Comparison of ENCODE assay signal across 24 cellular contexts in genomic region chr19:3372413-3372812, GRCh38. TPM values are rescaled to one million over a fixed set of nuclear protein-coding genes. Genes with fewer than 3 reads are reported as not detected.
DNase-seq lines count a peak whose midpoint lies in the region; ATAC-seq, FAIRE-seq and TF ChIP-seq lines count a peak whose summit lies in the region.
"Had no signal": no experiment of that assay in that cellular context is flagged by ENCODE, and none has a peak within 500 bp of the region (broad histone marks: within the 10 kb centered on the region; RNA-seq: fewer than 3 reads in every experiment).

No MANE protein-coding gene starts in this region.

- H2BK15ac ChIP-seq in H1 (ENCODE audit: low read length) = 0 out of 2 replicates have a peak overlapping the region, but pooled peaks have one; percentile 61

- ATAC-seq in GM19452 (IDR thresholded peaks at IDR 0.05; ENCODE audit: unreplicated experiment) = no peak

- TF ChIP-seq EP300 in H1 (IDR thresholded peaks at IDR 0.05; ENCODE audit: borderline replicate concordance in 1 of 2, low read depth in 2 of 2, low read length in 2 of 2) (no peak), tibial nerve (IDR thresholded peaks at IDR 0.05) (no peak)

- no peak for TF ChIP-seq POLR2A in H1 (IDR thresholded peaks at IDR 0.05; ENCODE audit: control extremely low read depth in 1 of 2, low read depth in 2 of 2, low read length in 2 of 2)
- TF ChIP-seq POLR2A in prostate gland (IDR thresholded peaks at IDR 0.05) = no peak
- TF ChIP-seq POLR2A in tibial nerve (IDR thresholded peaks at IDR 0.05) = no peak

- H3K4me3 ChIP-seq in H1 (ENCODE audit: extremely low read depth in 1 of 4, insufficient read depth in 2 of 4, low read depth in 3 of 4, low read length in 4 of 4) = no peak overlapping the region
- no peak overlapping the region for H3K4me3 ChIP-seq in prostate gland
- no peak overlapping the region for H3K4me3 ChIP-seq in tibial nerve
- H3K4me3 ChIP-seq: ovary had no signal

- no peaks in the 10 kb centered on the region for H3K79me1 ChIP-seq in H1 (ENCODE audit: low read depth, low read length)

- 62% methylated on average over 13 of the region's 14 CpGs; no CpG with 5 or more reads in 1 of the 2 experiments for WGBS in H1 (ENCODE audit: extremely low coverage in 1 of 2, insufficient coverage in 1 of 2, insufficient read length in 1 of 2, insufficient replicate concordance in 2 of 2, low coverage in 1 of 2, low lambda C conversion rate in 2 of 2, missing lambda C conversion rate in 1 of 2), 2 experiments
- WGBS in prostate gland = 39% methylated on average over 14 of the region's 14 CpGs
- WGBS in tibial nerve, 2 donors = 53 to 60% methylated on average over 9 to 14 of the region's 14 CpGs

- intact Hi-C loops in prostate gland (cut with DNase I) = no loop called here

- H3K27ac ChIP-seq in RWPE1 (peak overlapping the region; percentile 97), H1 (ENCODE audit: low read depth, low read length) (no peak overlapping the region), prostate gland (peak overlapping the region; percentile 36 to 100), tibial nerve (peak overlapping the region in 3 of 4 donors; percentile 6 to 100 (median 67))
- H3K27ac ChIP-seq: HL-60 had no signal

- FAIRE-seq in H1 (lab: Jason Lieb, UNC) = no peak
- FAIRE-seq: endothelial cell of umbilical vein had no signal

- H3K9me3 ChIP-seq in H1 (ENCODE audit: insufficient read depth in 2 of 2, low read depth in 1 of 2, low read length in 1 of 2) (no peaks in the 10 kb centered on the region; a peak in 1 of 4 replicates), prostate gland (no peaks in the 10 kb centered on the region), tibial nerve (no peaks in the 10 kb centered on the region)
- H3K9me3 ChIP-seq: ovary had no signal

- no peaks in the 10 kb centered on the region for H3K36me3 ChIP-seq in H1 (ENCODE audit: control insufficient read depth in 2 of 4, insufficient read depth in 4 of 4, low read length in 3 of 4)
- H3K36me3 ChIP-seq in prostate gland = no peaks in the 10 kb centered on the region
- H3K36me3 ChIP-seq in tibial nerve = no peaks in the 10 kb centered on the region
- H3K36me3 ChIP-seq: ovary had no signal

- H3K18ac ChIP-seq in H1 (ENCODE audit: extremely low read depth, low read length) = no peak overlapping the region

- no peak overlapping the region for H4K5ac ChIP-seq in H1 (ENCODE audit: insufficient read length, low read depth, low read length)

- POLR2A ChIA-PET in RWPE1 (lab: Yijun Ruan, JAX; ENCODE audit: low non-redundant PET) = interaction anchor here (0.8 kb wide), 1 partner anchor 26 kb away, joined by 5 read pairs; no protein-coding TSS in a partner anchor
- POLR2A ChIA-PET in H1 (lab: Charles Lee; ENCODE audit: partially characterized antibody) = interaction anchor here (0.7 kb wide), 1 partner anchor 10 kb away, joined by 3 read pairs; no protein-coding TSS in a partner anchor

- TF ChIP-seq CTCF in RWPE1 (conservative IDR thresholded peaks at IDR 0.05; ENCODE audit: low read depth) = no peak
- no peak for TF ChIP-seq CTCF in H1 (IDR thresholded peaks at IDR 0.05; ENCODE audit: control extremely low read depth in 1 of 3, insufficient read depth in 1 of 3, low read depth in 1 of 3, low read length in 3 of 3)
- TF ChIP-seq CTCF in prostate gland (IDR thresholded peaks at IDR 0.05) = no peak
- no peak for TF ChIP-seq CTCF in tibial nerve (IDR thresholded peaks at IDR 0.05)

- no peak overlapping the region for H4K8ac ChIP-seq in H1 (ENCODE audit: extremely low read depth, insufficient read depth, low read length)

- H3K79me2 ChIP-seq in H1 (ENCODE audit: control insufficient read depth in 1 of 2, insufficient read depth in 2 of 2, low read length in 2 of 2) = no peaks in the 10 kb centered on the region

- peaks cover 46 to 78% (median 68%) of the 10 kb centered on the region in 4 experiments for H3K27me3 ChIP-seq in H1 (replicated peaks in 1 of 4; ENCODE audit: control insufficient read depth in 3 of 4, extremely low read depth in 1 of 4, insufficient read depth in 3 of 4, low read length in 3 of 4)
- no peaks in the 10 kb centered on the region for H3K27me3 ChIP-seq in prostate gland (replicated peaks; ENCODE audit: insufficient read depth)
- H3K27me3 ChIP-seq in tibial nerve = no peaks in the 10 kb centered on the region
- H3K27me3 ChIP-seq: ovary had no signal

- no peak overlapping the region for H2AK5ac ChIP-seq in H1 (ENCODE audit: low read depth, low read length)

- DNase-seq in RWPE1 (ENCODE audit: low spot score) = no peak
- DNase-seq in H1 (ENCODE audit: low read depth in 1 of 2, low spot score in 2 of 2) = no peak
- DNase-seq in prostate gland (ENCODE audit: low spot score) = no peak
- no peak for DNase-seq in tibial nerve (ENCODE audit: low spot score in 2 of 2)
- DNase-seq in NCI-H69 (lab: John Stamatoyannopoulos, UW) = no peak
- DNase-seq in COLO668 (lab: John Stamatoyannopoulos, UW; ENCODE audit: unreplicated experiment) = no peak
- DNase-seq in SK-N-DZ (ENCODE audit: low spot score) = no peak
- DNase-seq: activated B cell treated with CpG ODN at 0.5 μM for 24 hours; activated CD4-positive, alpha-beta T cell treated with anti-CD3 and anti-CD28 coated beads, Interleukin-2, amount 50 U/mL, for 4 hours; activated CD8-positive, alpha-beta memory T cell treated with anti-CD3 and anti-CD28 coated beads, Interleukin-2, amount 50 U/mL, for 4 hours; CD4-positive, alpha-beta T cell; head of caudate nucleus; mesendoderm; naive B cell; NCI-H1092; NCI-H2029 treated with DMSO at 0.1 percent for 48 hours; NCI-H345; OCI-M1; SHP77 treated with DMSO at 0.1 percent for 48 hours; SW 1271 had no signal

- H3K23me2 ChIP-seq in H1 (ENCODE audit: low read depth, low read length) = peaks cover 2% of the 10 kb centered on the region; the same call in 1 of the 2 replicates

- H3K23ac ChIP-seq in H1 (ENCODE audit: insufficient read length) = no peak overlapping the region

- H3K9ac ChIP-seq in H1 (replicated peaks in 1 of 4; ENCODE audit: extremely low read depth in 1 of 4, low read depth in 3 of 4, low read length in 3 of 4) = no peak overlapping the region

- no peak overlapping the region for H3K4ac ChIP-seq in H1 (replicated peaks; ENCODE audit: insufficient read length, low read depth, low read length)

- H3K56ac ChIP-seq in H1 (replicated peaks; ENCODE audit: insufficient read length, low read depth, low read length) = no peak overlapping the region

- no peak overlapping the region for H2BK5ac ChIP-seq in H1 (ENCODE audit: low read depth, low read length)

- no peak overlapping the region for H2AFZ ChIP-seq in H1 (ENCODE audit: low read length)

- H3K4me1 ChIP-seq in H1 (replicated peaks in 1 of 4; ENCODE audit: control insufficient read depth in 3 of 4, insufficient read depth in 4 of 4, low read length in 3 of 4) (peaks cover 5 to 22% (median 10%) of the 10 kb centered on the region in 4 experiments; a peak in 6 of 7 replicates), prostate gland (replicated peaks) (peaks cover 22% of the 10 kb centered on the region), tibial nerve (peaks cover 0 to 96% (median 44%) of the 10 kb centered on the region in 4 donors)

- peaks cover 1 to 13% of the 10 kb centered on the region in 2 experiments for H4K20me1 ChIP-seq in H1 (replicated peaks in 1 of 2; ENCODE audit: control insufficient read depth in 1 of 2, insufficient read depth in 2 of 2, low read length in 2 of 2)

- no peak overlapping the region for H2BK12ac ChIP-seq in H1 (ENCODE audit: low read depth, low read length)

- no peak overlapping the region for H3K4me2 ChIP-seq in H1 (ENCODE audit: insufficient read depth in 1 of 2, low read depth in 2 of 2, low read length in 2 of 2)

- H2BK20ac ChIP-seq in H1 (ENCODE audit: low read length) = no peak overlapping the region

- H2BK120ac ChIP-seq in H1 (replicated peaks; ENCODE audit: low read depth, low read length) = no peak overlapping the region

- H3K14ac ChIP-seq in H1 (ENCODE audit: insufficient read length) = no peak overlapping the region

- CTCF ChIA-PET in RWPE1 (lab: Yijun Ruan, JAX) = interaction anchor here (0.6 kb wide), 2 partner anchors 8 to 1028 kb away, joined by 3 read pairs; partner anchors contain the start of gene SH3GL1
- CTCF ChIA-PET in H1 (lab: Charles Lee; ENCODE audit: partially characterized antibody) = interaction anchor here (0.6 to 1.6 kb wide), 3 partner anchors 32 to 203 kb away, joined by 3 to 4 read pairs (median 3); no protein-coding TSS in a partner anchor

- no peak overlapping the region for H4K91ac ChIP-seq in H1 (replicated peaks; ENCODE audit: insufficient read length, low read length)

- no peak for TF ChIP-seq RAD21 in H1 (IDR thresholded peaks at IDR 0.05 in 1 of 2, conservative IDR thresholded peaks at IDR 0.05 in 1 of 2; ENCODE audit: low read depth in 2 of 2, low read length in 2 of 2)

TF ChIP-seq in H1, 55 proteins besides CTCF, POLR2A, EP300 and RAD21:
- TF ChIP-seq JUN (IDR thresholded peaks at IDR 0.05; ENCODE audit: low read depth, low read length) (no peak), HDAC2 (IDR thresholded peaks at IDR 0.05; ENCODE audit: borderline replicate concordance in 1 of 2, low read depth in 2 of 2, low read length in 2 of 2) (no peak), BRCA1 (IDR thresholded peaks at IDR 0.05; ENCODE audit: low read depth, low read length) (no peak), EGR1 (IDR thresholded peaks at IDR 0.05; ENCODE audit: borderline replicate concordance, low read depth, low read length) (no peak), TEAD4 (IDR thresholded peaks at IDR 0.05; ENCODE audit: low read depth, low read length) (no peak)

RNA-seq across cellular contexts. Expression of gene NFIC, which starts 6.0 kb away (rescaled TPM):
- total RNA-seq in H1 (2021; fragmentation: NEBNext Ultra II Directional; extraction: Animal tissue kit (Norgen Biotek cat#: 25700)) = 2.6 and 3.2 TPM in 2 replicates
- 0.56 and 0.82 TPM in 2 replicates for polyA plus RNA-seq in H1 (2011; rRNA removed)
- polyA plus RNA-seq in H1 (2011; cell fraction: cytosol; rRNA removed) = 0.35 TPM
- 0.88 TPM for polyA plus RNA-seq in H1 (2011; cell fraction: nucleus; rRNA removed)
- polyA plus RNA-seq in H1 (2012, experiment 1 of 2) = 2.1 to 4.3 TPM (median 3.5 TPM) in 4 replicates
- polyA plus RNA-seq in H1 (2012, experiment 2 of 2) = 2.9 TPM
- 6.0 TPM for polyA plus RNA-seq in H1 (2013, experiment 1 of 2)
- polyA plus RNA-seq in H1 (2013, experiment 2 of 2) = 5.3 TPM
- polyA minus RNA-seq in H1 (2011; rRNA and poly(A)+ RNA removed) = 0.34 and 0.41 TPM in 2 replicates
- polyA minus RNA-seq in H1 (2011; cell fraction: cytosol; rRNA and poly(A)+ RNA removed) = 1.2 TPM
- polyA minus RNA-seq in H1 (2011; cell fraction: nucleus; rRNA and poly(A)+ RNA removed) = 1.6 TPM
- total RNA-seq in prostate gland (100 to 1,000 TPM; 160 to 168 TPM), tibial nerve (100 to 1,000 TPM; 138 to 200 (median 160) TPM)
- polyA plus RNA-seq in SK-N-DZ (2014; cell fraction: cytosol; rRNA removed) = 3.0 and 3.3 TPM in 2 replicates
- polyA plus RNA-seq in SK-N-DZ (2014; cell fraction: nucleus; rRNA removed) = 1.5 and 2.7 TPM in 2 replicates

Comparison
In these comparisons a context has a peak if more than half of its experiments do, and no peak if none do; other contexts are left out.
1. RNA of gene NFIC, which starts 6.0 kb away (total RNA-seq): 138 to 200 TPM in tibial nerve and 160 to 168 TPM in prostate gland; 2.6 to 3.2 TPM in H1; every median in the first group is over 10 times any median in the second.